ENCODE assay signal across 8 cellular contexts in genomic region chr11:69166186-69167115, GRCh38.
A peak's percentile ranks its signal among the peaks of the same experiment; 100 is the strongest.
DNase-seq lines count a peak whose midpoint lies in the region; ATAC-seq, FAIRE-seq and TF ChIP-seq lines count a peak whose summit lies in the region.

No MANE protein-coding gene starts in this region.

- H3K9ac ChIP-seq in muscle layer of colon (ENCODE audit: low read length): no peak overlapping the region

- TF ChIP-seq CTCF in cardiac fibroblast (IDR thresholded peaks at IDR 0.05; ENCODE audit: low read depth, low read length): peak; percentile 17

- H3K27me3 ChIP-seq in muscle layer of colon (ENCODE audit: control insufficient read depth in 1 of 2, insufficient read depth in 2 of 2, low read length in 2 of 2): no peaks in the 10 kb centered on the region

- DNase-seq in ELF-1 (ENCODE audit: low read depth, low spot score): peak; percentile 67
- peak; percentile 76 for DNase-seq in SKM-1 treated with dmso at 0.1 percent for 144 hours (lab: John Stamatoyannopoulos, UW; ENCODE audit: unreplicated experiment)
- peak; percentile 72 to 81 for DNase-seq in cardiac fibroblast (ENCODE audit: low read depth in 2 of 2)
- DNase-seq in urothelium cell line (ENCODE audit: low spot score): peak; percentile 91
- no peak for DNase-seq in GF-D8 (lab: John Stamatoyannopoulos, UW)

- no peaks in the 10 kb centered on the region for H3K4me1 ChIP-seq in muscle layer of colon (ENCODE audit: insufficient read depth, low read length)

- no peaks in the 10 kb centered on the region for H3K36me3 ChIP-seq in muscle layer of colon (ENCODE audit: insufficient read depth, low read length)

- ATAC-seq in GM21367 (IDR thresholded peaks at IDR 0.05; ENCODE audit: unreplicated experiment): peak; percentile 77
- peak; percentile 83 for ATAC-seq in HG03521 (IDR thresholded peaks at IDR 0.05; ENCODE audit: unreplicated experiment)

- no peaks in the 10 kb centered on the region for H3K9me3 ChIP-seq in muscle layer of colon (ENCODE audit: low read length)

- no peak for FAIRE-seq in urothelium cell line (lab: Jason Lieb, UNC)

- H3K4me3 ChIP-seq in cardiac fibroblast (replicated peaks in 1 of 2; ENCODE audit: low read depth in 2 of 2, low read length in 2 of 2) (no peak overlapping the region), muscle layer of colon (ENCODE audit: low read depth in 1 of 2, low read length in 2 of 2) (peak overlapping the region; percentile 11 to 16)

- no peak overlapping the region for H3K27ac ChIP-seq in muscle layer of colon (ENCODE audit: low read depth, low read length)

Comparison
In these comparisons a context has a peak if more than half of its experiments do, and no peak if none do; other contexts are left out.
1. H3K4me3 ChIP-seq: peak in muscle layer of colon (2 of 2); none in cardiac fibroblast (0 of 2).